In genomic region chr5:142512680-142513042, GRCh38 we compare ENCODE assay signal across 1 cellular context.
TF ChIP-seq lines count a peak whose summit lies in the region.

No MANE protein-coding gene starts in this region.

TF ChIP-seq in H1, 55 proteins besides CTCF, POLR2A, EP300 and RAD21:
- TF ChIP-seq ATF2 (IDR thresholded peaks at IDR 0.05; ENCODE audit: low read length) (no peak), ZNF274 (IDR thresholded peaks at IDR 0.05; ENCODE audit: borderline replicate concordance, extremely low read depth, low read length) (no peak), SP2 (IDR thresholded peaks at IDR 0.05; ENCODE audit: low read length) (no peak), SP4 (IDR thresholded peaks at IDR 0.05; ENCODE audit: low read length) (no peak), SP1 (IDR thresholded peaks at IDR 0.05; ENCODE audit: low read depth, low read length) (no peak), GTF2F1 (IDR thresholded peaks at IDR 0.05; ENCODE audit: borderline replicate concordance, low read depth, low read length) (no peak), KDM4A (IDR thresholded peaks at IDR 0.05; ENCODE audit: low read depth, low read length, severe bottlenecking) (no peak), TAF7 (optimal IDR thresholded peaks at IDR 0.05; ENCODE audit: borderline replicate concordance, low read depth, low read length) (no peak), HDAC6 (IDR thresholded peaks at IDR 0.05; ENCODE audit: low read depth, low read length) (no peak), GABPA (IDR thresholded peaks at IDR 0.05; ENCODE audit: borderline replicate concordance, insufficient read depth, low read length) (no peak), SRF (IDR thresholded peaks at IDR 0.05; ENCODE audit: low read depth, low read length) (no peak), SAP30 (IDR thresholded peaks at IDR 0.05; ENCODE audit: insufficient read depth, insufficient replicate concordance, low read length) (no peak), POU5F1 (IDR thresholded peaks at IDR 0.05; ENCODE audit: low read depth, low read length) (no peak), POLR2AphosphoS5 (IDR thresholded peaks at IDR 0.05; ENCODE audit: low read depth, low read length) (no peak), EZH2 (IDR thresholded peaks at IDR 0.05; ENCODE audit: low read depth, low read length, severe bottlenecking) (no peak), JUN (IDR thresholded peaks at IDR 0.05; ENCODE audit: low read depth, low read length) (no peak), E2F6 (IDR thresholded peaks at IDR 0.05) (no peak), CHD7 (IDR thresholded peaks at IDR 0.05; ENCODE audit: insufficient replicate concordance, low read length) (no peak), CBX8 (IDR thresholded peaks at IDR 0.05; ENCODE audit: borderline replicate concordance, low read depth, low read length) (no peak)
